Comparison of ENCODE assay signal across 18 cellular contexts in genomic region chr1:66239834-66240233, GRCh38.
DNase-seq lines count a peak whose midpoint lies in the region; ATAC-seq and TF ChIP-seq lines count a peak whose summit lies in the region.
"Had no signal": no experiment of that assay in that cellular context is flagged by ENCODE, and none has a peak within 500 bp of the region (broad histone marks: within the 10 kb centered on the region; RNA-seq: fewer than 3 reads in every experiment).

No MANE protein-coding gene starts in this region.

- no peak overlapping the region for H2AFZ ChIP-seq in neural progenitor cell (replicated peaks)

- no peaks in the 10 kb centered on the region for H3F3A ChIP-seq in neural progenitor cell (ENCODE audit: low read depth)

- H3K9me3 Mint-ChIP-seq in HFFc6 = no peaks in the 10 kb centered on the region
- no peaks in the 10 kb centered on the region for H3K9me3 Mint-ChIP-seq in neural progenitor cell
- H3K9me3 Mint-ChIP-seq: activated CD4-positive, alpha-beta memory T cell treated with anti-CD3 and anti-CD28 coated beads for 36 hours had no signal

- ATAC-seq in Right ventricle myocardium superior (ENCODE audit: poor library complexity) = no peak
- ATAC-seq: left cardiac atrium, mucosa of descending colon had no signal

- H3K27ac ChIP-seq in neural progenitor cell = no peak overlapping the region
- H3K27ac ChIP-seq: C4-2B, testis had no signal

- peak; percentile 45 for TF ChIP-seq CTCF in GM12864 (IDR thresholded peaks at IDR 0.05; ENCODE audit: low read depth, low read length, missing control alignments)
- peak; percentile 52 for TF ChIP-seq CTCF in HFFc6 (IDR thresholded peaks at IDR 0.05)
- peak; percentile 19 for TF ChIP-seq CTCF in neural progenitor cell (IDR thresholded peaks at IDR 0.05)

- H3K4me1 Mint-ChIP-seq in HFFc6 (ENCODE audit: low read depth) (peaks cover 34% of the 10 kb centered on the region), neural progenitor cell (peaks cover 2% of the 10 kb centered on the region)

- H3K27me3 Mint-ChIP-seq in HFFc6 (ENCODE audit: insufficient read depth) (no peaks in the 10 kb centered on the region; the same call in 1 of the 2 replicates), neural progenitor cell (ENCODE audit: insufficient read depth, low read depth) (peaks cover 4% of the 10 kb centered on the region)

- H3K36me3 ChIP-seq in neural progenitor cell = no peaks in the 10 kb centered on the region

- H3K9me3 ChIP-seq in neural progenitor cell (ENCODE audit: low read depth) = no peaks in the 10 kb centered on the region
- H3K9me3 ChIP-seq: mucosa of descending colon, testis had no signal

- H3K27ac Mint-ChIP-seq in HFFc6 (no peak overlapping the region), neural progenitor cell (no peak overlapping the region)
- H3K27ac Mint-ChIP-seq: activated CD4-positive, alpha-beta memory T cell treated with anti-CD3 and anti-CD28 coated beads for 36 hours had no signal

- no peaks in the 10 kb centered on the region for H4K20me1 ChIP-seq in neural progenitor cell (ENCODE audit: low read depth)

- H3K4me3 ChIP-seq in GM12864 (ENCODE audit: low read depth, low read length) (no peak overlapping the region), neural progenitor cell (no peak overlapping the region)
- H3K4me3 ChIP-seq: mucosa of descending colon, testis had no signal

- no peak overlapping the region for H3K9ac ChIP-seq in neural progenitor cell

- no peaks in the 10 kb centered on the region for H3K4me1 ChIP-seq in neural progenitor cell
- H3K4me1 ChIP-seq: testis had no signal

- H3K4me3 Mint-ChIP-seq in HFFc6 (no peak overlapping the region), neural progenitor cell (no peak overlapping the region)
- H3K4me3 Mint-ChIP-seq: activated CD4-positive, alpha-beta memory T cell treated with anti-CD3 and anti-CD28 coated beads for 36 hours had no signal

- no peaks in the 10 kb centered on the region for H3K79me2 ChIP-seq in neural progenitor cell (ENCODE audit: low read depth)

- no peak for DNase-seq in GM12864 (ENCODE audit: low read depth)
- no peak for DNase-seq in HFFc6
- DNase-seq in astrocyte of the hippocampus (ENCODE audit: low read depth, low spot score) = peak; percentile 34
- peak; percentile 16 for DNase-seq in neural progenitor cell (ENCODE audit: low spot score)
- DNase-seq in LoVo (ENCODE audit: low spot score) = no peak
- DNase-seq in NCI-H2196 (lab: John Stamatoyannopoulos, UW; ENCODE audit: unreplicated experiment) = no peak
- DNase-seq in Right ventricle myocardium superior = no peak
- DNase-seq: activated CD4-positive, alpha-beta memory T cell treated with anti-CD3 and anti-CD28 coated beads for 36 hours; amniotic stem cell; GOT3; left cardiac atrium; mucosa of descending colon; NCI-H2029; NCI-H526; stimulated activated CD4-positive, alpha-beta T cell treated with anti-CD3 and anti-CD28 coated beads, Interleukin-2, amount 100 ng/mL, for 48 hours; SW 1271; testis had no signal

- H3K4me2 ChIP-seq in neural progenitor cell = no peak overlapping the region

- intact Hi-C loops in Right ventricle myocardium superior (cut with DNase I) = no loop called here

- peaks cover 6% of the 10 kb centered on the region for H3K27me3 ChIP-seq in neural progenitor cell
- H3K27me3 ChIP-seq: testis had no signal

- H3K36me3 Mint-ChIP-seq in HFFc6 (ENCODE audit: low read depth) (no peaks in the 10 kb centered on the region), neural progenitor cell (no peaks in the 10 kb centered on the region)
- H3K36me3 Mint-ChIP-seq: activated CD4-positive, alpha-beta memory T cell treated with anti-CD3 and anti-CD28 coated beads for 36 hours had no signal

Comparison
In these comparisons a context has a peak if more than half of its experiments do, and no peak if none do; other contexts are left out.
1. DNase-seq: peak in astrocyte of the hippocampus (single experiment) and neural progenitor cell (single experiment); none in GM12864 (single experiment), HFFc6 (single experiment), LoVo (single experiment), NCI-H2196 (single experiment) and Right ventricle myocardium superior (single experiment).
2. Peak in every context shown above with its lines, with median percentiles within 50 percentile points of each other: CTCF ChIP-seq.